In genomic region chr12:21989819-21990412, GRCh38 we compare ENCODE assay signal across 10 cellular contexts. TPM values are rescaled to one million over a fixed set of nuclear protein-coding genes. Genes with fewer than 3 reads are reported as not detected.
DNase-seq lines count a peak whose midpoint lies in the region; ATAC-seq and TF ChIP-seq lines count a peak whose summit lies in the region.
"Had no signal": no experiment of that assay in that cellular context is flagged by ENCODE, and none has a peak within 500 bp of the region (broad histone marks: within the 10 kb centered on the region; RNA-seq: fewer than 3 reads in every experiment).

No MANE protein-coding gene starts in this region.

- DNase-seq in NCI-H2171 treated with DMSO at 0.1 percent for 48 hours (lab: John Stamatoyannopoulos, UW) (peak; percentile 30), NCI-H2171 (lab: John Stamatoyannopoulos, UW) (no peak), OCI-LY7 (ENCODE audit: low spot score) (peak; percentile 14), fibroblast of peridontal ligament (ENCODE audit: extremely low read depth) (peak; percentile 77), stromal cell of bone marrow (ENCODE audit: low read depth) (peak; percentile 19), anterior cingulate cortex (lab: John Stamatoyannopoulos, UW) (no peak), CD1c-positive myeloid dendritic cell (ENCODE audit: extremely low spot score) (no peak)
- DNase-seq: CD8-positive, alpha-beta memory T cell had no signal

- peak; percentile 78 for TF ChIP-seq CTCF in OCI-LY7 (conservative IDR thresholded peaks at IDR 0.05; ENCODE audit: low read length)

- no peaks in the 10 kb centered on the region for H4K20me1 ChIP-seq in OCI-LY7 (ENCODE audit: insufficient read depth, low read length)

- BruUV-seq in OCI-LY7 (replicated peaks; lab: Mats Ljungman, UMichigan): no TSS peak

- intact Hi-C loops in OCI-LY7 (cut with micrococcal nuclease; ENCODE audit: unreplicated experiment): no loop called here

- H3K4me2 ChIP-seq in OCI-LY7 (ENCODE audit: low read length): no peak overlapping the region

- H3K4me3 ChIP-seq in OCI-LY7 (ENCODE audit: low read depth, low read length, poor library complexity, severe bottlenecking): no peak overlapping the region

- H3K9me3 ChIP-seq in OCI-LY7 (ENCODE audit: low read length): no peaks in the 10 kb centered on the region

- H2AFZ ChIP-seq in OCI-LY7 (ENCODE audit: low read length): no peak overlapping the region

- no peaks in the 10 kb centered on the region for H3K9me2 ChIP-seq in OCI-LY7 (ENCODE audit: insufficient read depth, low read length)

- H3K79me2 ChIP-seq in OCI-LY7 (ENCODE audit: insufficient read depth, low read depth, low read length): no peaks in the 10 kb centered on the region

- POLR2A ChIA-PET in OCI-LY7 (lab: Charles Lee): interaction anchor here (0.6 kb wide), 1 partner anchor 68 kb away, joined by 5 read pairs; no protein-coding TSS in a partner anchor

- peaks cover 8% of the 10 kb centered on the region for H3K4me1 ChIP-seq in OCI-LY7 (ENCODE audit: insufficient read depth, low read length, poor library complexity, severe bottlenecking)

- no peak overlapping the region for H3K27ac ChIP-seq in OCI-LY7 (ENCODE audit: low read depth, low read length, poor library complexity, severe bottlenecking)

- H3K36me3 ChIP-seq in OCI-LY7 (ENCODE audit: insufficient read depth, low read length): no peaks in the 10 kb centered on the region

- CTCF ChIA-PET in OCI-LY7 (lab: Charles Lee; ENCODE audit: unreplicated experiment): interaction anchor here (0.6 to 1.1 kb wide), 3 partner anchors 10 to 453 kb away, joined by 3 to 4 read pairs (median 3); no protein-coding TSS in a partner anchor

- no peak for ATAC-seq in GM18870 (IDR thresholded peaks at IDR 0.05; ENCODE audit: unreplicated experiment)
- ATAC-seq: esophagus mucosa had no signal

RNA-seq across cellular contexts. Expression of gene ABCC9, which starts 48.7 kb away (rescaled TPM):
- not detected in 2 replicates for total RNA-seq in OCI-LY7 (2014; rRNA removed; shearing (Covaris generic))
- total RNA-seq in OCI-LY7 (2022): not detected in 2 replicates
- total RNA-seq: CD8-positive, alpha-beta memory T cell had no signal

RNA-seq across cellular contexts. Expression of gene CMAS, which starts 56.1 kb away (rescaled TPM):
- 19.9 and 22.2 TPM in 2 replicates for total RNA-seq in OCI-LY7 (2014; rRNA removed; shearing (Covaris generic))
- 40.2 and 41.1 TPM in 2 replicates for total RNA-seq in OCI-LY7 (2022)

Comparison
In these comparisons a context has a peak if more than half of its experiments do, and no peak if none do; other contexts are left out.
1. DNase-seq: peak in NCI-H2171 treated with DMSO at 0.1 percent for 48 hours (single experiment), OCI-LY7 (single experiment), fibroblast of peridontal ligament (single experiment) and stromal cell of bone marrow (single experiment); none in NCI-H2171 (single experiment), anterior cingulate cortex (0 of 58) and CD1c-positive myeloid dendritic cell (single experiment).